In genomic region chr17:69864531-69864930, GRCh38 we compare ENCODE assay signal across 18 cellular contexts.
DNase-seq lines count a peak whose midpoint lies in the region; ATAC-seq, FAIRE-seq and TF ChIP-seq lines count a peak whose summit lies in the region.
"Had no signal": no experiment of that assay in that cellular context is flagged by ENCODE, and none has a peak within 500 bp of the region (broad histone marks: within the 10 kb centered on the region; RNA-seq: fewer than 3 reads in every experiment).

No MANE protein-coding gene starts in this region.

- no peak overlapping the region for H3K4me3 ChIP-seq in A549

- no peak overlapping the region for H3K4me2 ChIP-seq in A549

- intact Hi-C loops in activated naive CD4-positive, alpha-beta T cell treated with anti-CD3 and anti-CD28 coated beads for 36 hours (cut with micrococcal nuclease): no loop called here

- H3K9me3 Mint-ChIP-seq in activated naive CD4-positive, alpha-beta T cell treated with anti-CD3 and anti-CD28 coated beads for 36 hours: peaks cover 8% of the 10 kb centered on the region

- no peak for DNase-seq in A549 (ENCODE audit: low read depth in 1 of 2, low spot score in 1 of 2)
- peak; percentile 14 for DNase-seq in NCI-H69 (lab: John Stamatoyannopoulos, UW)
- DNase-seq in fibroblast of peridontal ligament (ENCODE audit: extremely low read depth): peak; percentile 73
- no peak for DNase-seq in activated naive CD4-positive, alpha-beta T cell treated with anti-CD3 and anti-CD28 coated beads for 36 hours
- DNase-seq in T-helper 17 cell: no peak
- DNase-seq in SIG-M5 (lab: John Stamatoyannopoulos, UW): no peak
- DNase-seq: BE2C; C1 segment of cervical spinal cord; Caco-2; CD4-positive, CD25-positive, alpha-beta regulatory T cell; CD8-positive, alpha-beta memory T cell; GF-D8; GOT3; H7 had no signal

- no peak for TF ChIP-seq CTCF in A549 (IDR thresholded peaks at IDR 0.05)

- no peaks in the 10 kb centered on the region for H3K4me1 Mint-ChIP-seq in activated naive CD4-positive, alpha-beta T cell treated with anti-CD3 and anti-CD28 coated beads for 36 hours (ENCODE audit: low read depth)
- no peaks in the 10 kb centered on the region for H3K4me1 Mint-ChIP-seq in T-helper 17 cell
- H3K4me1 Mint-ChIP-seq: CD4-positive, CD25-positive, alpha-beta regulatory T cell; CD8-positive, alpha-beta memory T cell had no signal

- FAIRE-seq in A549 (lab: Jason Lieb, UNC) (peak; percentile 23), G401.6 (lab: Jason Lieb, UNC) (peak; percentile 75)
- FAIRE-seq: D721Med, HepG2 had no signal

- no peak for TF ChIP-seq EP300 in A549 (IDR thresholded peaks at IDR 0.05)

- no peak for ATAC-seq in A549
- no peak for ATAC-seq in T-helper 17 cell
- ATAC-seq: HepG2 had no signal

- POLR2A ChIA-PET in A549 (lab: Yijun Ruan, JAX): no interaction called here

- CTCF ChIA-PET in A549 (lab: Yijun Ruan, JAX): interaction anchor here (0.6 to 3.3 kb wide), 4 partner anchors 10 to 296 kb away, joined by 3 to 11 read pairs (median 3); no protein-coding TSS in a partner anchor
- CTCF ChIA-PET in activated naive CD4-positive, alpha-beta T cell treated with anti-CD3 and anti-CD28 coated beads for 36 hours (lab: Charles Lee): interaction anchor here (0.6 to 0.7 kb wide), 2 partner anchors 273 to 300 kb away, joined by 4 to 5 read pairs; no protein-coding TSS in a partner anchor

- no peak overlapping the region for H3K27ac ChIP-seq in A549
- H3K27ac ChIP-seq: 22Rv1 had no signal

- 76% methylated on average over 1 of the region's 1 CpG for WGBS in A549 (ENCODE audit: missing lambda C conversion rate)

- no peaks in the 10 kb centered on the region for H3K27me3 Mint-ChIP-seq in activated naive CD4-positive, alpha-beta T cell treated with anti-CD3 and anti-CD28 coated beads for 36 hours (ENCODE audit: low read depth)
- H3K27me3 Mint-ChIP-seq in T-helper 17 cell: no peaks in the 10 kb centered on the region
- H3K27me3 Mint-ChIP-seq: CD4-positive, CD25-positive, alpha-beta regulatory T cell had no signal

- no peak overlapping the region for H3K4me3 Mint-ChIP-seq in activated naive CD4-positive, alpha-beta T cell treated with anti-CD3 and anti-CD28 coated beads for 36 hours
- no peak overlapping the region for H3K4me3 Mint-ChIP-seq in T-helper 17 cell
- H3K4me3 Mint-ChIP-seq: CD4-positive, CD25-positive, alpha-beta regulatory T cell; CD8-positive, alpha-beta memory T cell had no signal

- H3K4me1 ChIP-seq in A549: no peaks in the 10 kb centered on the region
- H3K4me1 ChIP-seq: BE2C had no signal

- no peak for TF ChIP-seq POLR2A in A549 (IDR thresholded peaks at IDR 0.05; ENCODE audit: low read length)

- no peak for TF ChIP-seq RAD21 in A549 (conservative IDR thresholded peaks at IDR 0.05 in 1 of 2, IDR thresholded peaks at IDR 0.05 in 1 of 2)

- no peaks in the 10 kb centered on the region for H3K36me3 Mint-ChIP-seq in activated naive CD4-positive, alpha-beta T cell treated with anti-CD3 and anti-CD28 coated beads for 36 hours (ENCODE audit: low read depth)
- H3K36me3 Mint-ChIP-seq in T-helper 17 cell (ENCODE audit: low read depth): no peaks in the 10 kb centered on the region
- H3K36me3 Mint-ChIP-seq: CD4-positive, CD25-positive, alpha-beta regulatory T cell; CD8-positive, alpha-beta memory T cell had no signal

- no peak overlapping the region for H3K27ac Mint-ChIP-seq in activated naive CD4-positive, alpha-beta T cell treated with anti-CD3 and anti-CD28 coated beads for 36 hours
- H3K27ac Mint-ChIP-seq in T-helper 17 cell: no peak overlapping the region
- H3K27ac Mint-ChIP-seq: CD4-positive, CD25-positive, alpha-beta regulatory T cell; CD8-positive, alpha-beta memory T cell had no signal

- no peaks in the 10 kb centered on the region for H3K9me3 ChIP-seq in A549
- no peaks in the 10 kb centered on the region for H3K9me3 ChIP-seq in T-helper 17 cell (ENCODE audit: control insufficient read depth, low read length, poor library complexity, severe bottlenecking)
- H3K9me3 ChIP-seq: BE2C, Caco-2 had no signal

TF ChIP-seq in A549, 52 proteins besides CTCF, POLR2A, EP300 and RAD21:
- TF ChIP-seq, protein P1, sequence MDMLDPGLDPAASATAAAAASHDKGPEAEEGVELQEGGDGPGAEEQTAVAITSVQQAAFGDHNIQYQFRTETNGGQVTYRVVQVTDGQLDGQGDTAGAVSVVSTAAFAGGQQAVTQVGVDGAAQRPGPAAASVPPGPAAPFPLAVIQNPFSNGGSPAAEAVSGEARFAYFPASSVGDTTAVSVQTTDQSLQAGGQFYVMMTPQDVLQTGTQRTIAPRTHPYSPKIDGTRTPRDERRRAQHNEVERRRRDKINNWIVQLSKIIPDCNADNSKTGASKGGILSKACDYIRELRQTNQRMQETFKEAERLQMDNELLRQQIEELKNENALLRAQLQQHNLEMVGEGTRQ (IDR thresholded peaks at IDR 0.05): no peak
- TF ChIP-seq HDAC2 (IDR thresholded peaks at IDR 0.05) (no peak), TP53 (CRISPR knock-in tag; IDR thresholded peaks at IDR 0.05) (no peak), RARB (CRISPR knock-in tag; IDR thresholded peaks at IDR 0.05) (no peak), HOXB5 (CRISPR knock-in tag; IDR thresholded peaks at IDR 0.05) (no peak), HOXB13 (CRISPR knock-in tag; IDR thresholded peaks at IDR 0.05; ENCODE audit: low read depth) (no peak), HOXA7 (CRISPR knock-in tag; IDR thresholded peaks at IDR 0.05) (no peak), MYC (IDR thresholded peaks at IDR 0.05; ENCODE audit: borderline replicate concordance, low read length) (no peak), POLR2AphosphoS2 (conservative IDR thresholded peaks at IDR 0.05; ENCODE audit: low read length) (no peak), SREBF2 (IDR thresholded peaks at IDR 0.05) (no peak), MAZ (IDR thresholded peaks at IDR 0.05; ENCODE audit: borderline replicate concordance, low read depth, low read length) (no peak), RCOR1 (IDR thresholded peaks at IDR 0.05; ENCODE audit: low read depth, low read length) (no peak), RFX5 (IDR thresholded peaks at IDR 0.05) (no peak), ZNF302 (CRISPR knock-in tag; IDR thresholded peaks at IDR 0.05) (no peak)
- TF ChIP-seq, protein P2, sequence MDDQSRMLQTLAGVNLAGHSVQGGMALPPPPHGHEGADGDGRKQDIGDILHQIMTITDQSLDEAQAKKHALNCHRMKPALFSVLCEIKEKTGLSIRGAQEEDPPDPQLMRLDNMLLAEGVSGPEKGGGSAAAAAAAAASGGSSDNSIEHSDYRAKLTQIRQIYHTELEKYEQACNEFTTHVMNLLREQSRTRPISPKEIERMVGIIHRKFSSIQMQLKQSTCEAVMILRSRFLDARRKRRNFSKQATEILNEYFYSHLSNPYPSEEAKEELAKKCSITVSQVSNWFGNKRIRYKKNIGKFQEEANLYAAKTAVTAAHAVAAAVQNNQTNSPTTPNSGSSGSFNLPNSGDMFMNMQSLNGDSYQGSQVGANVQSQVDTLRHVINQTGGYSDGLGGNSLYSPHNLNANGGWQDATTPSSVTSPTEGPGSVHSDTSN (IDR thresholded peaks at IDR 0.05): no peak
- TF ChIP-seq, protein P3, sequence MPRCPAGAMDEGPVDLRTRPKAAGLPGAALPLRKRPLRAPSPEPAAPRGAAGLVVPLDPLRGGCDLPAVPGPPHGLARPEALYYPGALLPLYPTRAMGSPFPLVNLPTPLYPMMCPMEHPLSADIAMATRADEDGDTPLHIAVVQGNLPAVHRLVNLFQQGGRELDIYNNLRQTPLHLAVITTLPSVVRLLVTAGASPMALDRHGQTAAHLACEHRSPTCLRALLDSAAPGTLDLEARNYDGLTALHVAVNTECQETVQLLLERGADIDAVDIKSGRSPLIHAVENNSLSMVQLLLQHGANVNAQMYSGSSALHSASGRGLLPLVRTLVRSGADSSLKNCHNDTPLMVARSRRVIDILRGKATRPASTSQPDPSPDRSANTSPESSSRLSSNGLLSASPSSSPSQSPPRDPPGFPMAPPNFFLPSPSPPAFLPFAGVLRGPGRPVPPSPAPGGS (IDR thresholded peaks at IDR 0.05): no peak

Comparison
In these comparisons a context has a peak if more than half of its experiments do, and no peak if none do; other contexts are left out.
1. DNase-seq: peak in NCI-H69 (single experiment) and fibroblast of peridontal ligament (single experiment); none in A549 (0 of 2), activated naive CD4-positive, alpha-beta T cell treated with anti-CD3 and anti-CD28 coated beads for 36 hours (single experiment), T-helper 17 cell (0 of 3) and SIG-M5 (single experiment).